In the genomic region with DNA sequence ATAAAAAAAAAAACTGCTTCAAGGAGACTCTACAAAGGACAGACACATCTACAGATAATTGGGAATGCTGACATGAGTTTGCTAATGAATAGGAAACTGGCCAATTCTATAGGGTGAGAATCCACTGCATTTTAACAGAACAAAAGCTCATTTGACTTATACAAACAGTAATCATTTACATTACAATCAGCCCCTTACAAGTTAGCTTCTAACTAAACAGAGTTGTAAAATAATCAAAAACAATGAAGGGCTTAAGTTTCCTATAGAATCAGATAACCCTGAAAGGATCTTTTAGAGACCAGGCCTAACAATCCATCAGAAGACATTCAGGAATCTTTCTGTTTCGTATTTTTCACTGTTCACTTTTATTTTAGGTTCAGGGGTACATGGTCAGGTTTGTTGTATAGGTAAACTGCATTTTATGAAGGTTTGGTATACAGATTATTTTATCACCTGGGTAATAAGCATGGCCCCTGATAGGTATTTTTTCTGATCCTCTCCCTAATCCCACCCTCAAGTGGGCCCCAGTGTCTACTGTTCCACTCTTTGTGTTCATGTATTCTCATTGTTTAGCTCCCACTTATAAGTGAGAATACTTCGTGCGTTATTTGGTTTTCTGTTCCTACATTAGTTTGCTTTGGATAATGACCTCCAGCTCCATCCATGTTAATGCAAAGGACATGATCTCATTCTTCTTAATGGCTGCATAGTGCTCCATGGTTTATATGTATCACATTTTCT, we compare ENCODE assay signal across 26 cellular contexts.
"Had no signal": no experiment of that assay in that cellular context is flagged by ENCODE, and none has a peak within 500 bp of the region (broad histone marks: within the 10 kb centered on the region; RNA-seq: fewer than 3 reads in every experiment).

No MANE protein-coding gene starts in this region.

- H3K4me3 Mint-ChIP-seq: activated T-cell treated with anti-CD3 and anti-CD28 coated beads, Interleukin-2, amount 50 U/mL, for 72 hours; naive B cell; nephron progenitor cell had no signal

- H2AFZ ChIP-seq: parathyroid adenoma had no signal

- H3K27me3 Mint-ChIP-seq: naive B cell had no signal

- H3K36me3 ChIP-seq: adrenal gland, gastroesophageal sphincter, right atrium auricular region, tibial nerve had no signal

- H3K4me3 ChIP-seq: adrenal gland, body of pancreas, gastroesophageal sphincter, right atrium auricular region, tibial nerve had no signal

- ATAC-seq: activated naive CD4-positive, alpha-beta T cell treated with anti-CD3 and anti-CD28 coated beads, Interleukin-2, amount 50 U/mL, for 72 hours; activated T-cell treated with anti-CD3 and anti-CD28 coated beads, Interleukin-2, amount 50 U/mL, for 72 hours; body of pancreas; gastroesophageal sphincter; left ventricle myocardium superior had no signal

- H3K4me1 ChIP-seq: adrenal gland, body of pancreas, gastroesophageal sphincter, parathyroid adenoma, right atrium auricular region, tibial nerve had no signal

- H3K9me3 Mint-ChIP-seq: activated naive CD4-positive, alpha-beta T cell treated with anti-CD3 and anti-CD28 coated beads, Interleukin-2, amount 50 U/mL, for 72 hours had no signal

- H3K27ac Mint-ChIP-seq: activated naive CD4-positive, alpha-beta T cell treated with anti-CD3 and anti-CD28 coated beads, Interleukin-2, amount 50 U/mL, for 72 hours; activated T-cell treated with anti-CD3 and anti-CD28 coated beads, Interleukin-2, amount 50 U/mL, for 72 hours; nephron progenitor cell had no signal

- DNase-seq: activated CD4-positive, alpha-beta T cell treated with anti-CD3 and anti-CD28 coated beads for 4 hours; activated CD4-positive, alpha-beta T cell treated with anti-CD3 and anti-CD28 coated beads, Interleukin-2, amount 50 U/mL, for 4 hours; activated naive CD4-positive, alpha-beta T cell; activated T-cell treated with anti-CD3 and anti-CD28 coated beads for 4 hours; activated T-cell treated with anti-CD3 and anti-CD28 coated beads, Interleukin-2, amount 50 U/mL, for 72 hours; adrenal gland; aorta; body of pancreas; effector CD4-positive, alpha-beta T cell; hypothalamus; left cardiac atrium; left ventricle myocardium superior; naive B cell; nephron progenitor cell; nucleus accumbens; stimulated activated CD4-positive, alpha-beta T cell treated with anti-CD3 and anti-CD28 coated beads, Interleukin-15, amount 100 ng/mL, for 24 hours; stimulated activated CD4-positive, alpha-beta T cell treated with anti-CD3 and anti-CD28 coated beads, Interleukin-2, amount 100 ng/mL, for 24 hours; stimulated activated naive CD4-positive, alpha-beta T cell treated with Interleukin-2 at 50 U/mL for 16 hours had no signal

- H3K79me2 ChIP-seq: parathyroid adenoma had no signal

- H3K9me3 ChIP-seq: adrenal gland, body of pancreas, gastroesophageal sphincter, right atrium auricular region had no signal

- H3K27ac ChIP-seq: adrenal gland, body of pancreas, gastroesophageal sphincter, parathyroid adenoma, right atrium auricular region, tibial nerve had no signal

- FAIRE-seq: colon, endometrium, keratinocyte had no signal

- H3K9ac ChIP-seq: parathyroid adenoma had no signal

- H3K27me3 ChIP-seq: adrenal gland, body of pancreas, gastroesophageal sphincter, right atrium auricular region, tibial nerve had no signal
